22 cellular contexts compared by ENCODE assay signal in genomic region chr4:16993966-16994840, GRCh38.
"Had no signal": no experiment of that assay in that cellular context is flagged by ENCODE, and none has a peak within 500 bp of the region (broad histone marks: within the 10 kb centered on the region; RNA-seq: fewer than 3 reads in every experiment).

No MANE protein-coding gene starts in this region.

- FAIRE-seq: endothelial cell of umbilical vein, islet of Langerhans had no signal

- ATAC-seq: left lobe of liver had no signal

- DNase-seq: colonic mucosa; dermis blood vessel endothelial cell; erythroblast; foreskin melanocyte; head of caudate nucleus; kidney glomerular epithelial cell; mammary epithelial cell; sigmoid colon; stimulated activated CD4-positive, alpha-beta T cell treated with anti-CD3 and anti-CD28 coated beads, Interleukin-2, amount 100 ng/mL, for 24 hours; stimulated activated naive CD4-positive, alpha-beta T cell; stomach; substantia nigra; transverse colon had no signal

- H3K4me3 ChIP-seq: colonic mucosa, hepatocyte, right atrium auricular region, sigmoid colon, skin epidermis, stomach, thoracic aorta, transverse colon had no signal

- H3K27ac ChIP-seq: colonic mucosa, hepatocyte, right atrium auricular region, sigmoid colon, skin epidermis, stomach, thoracic aorta, transverse colon had no signal

- H3K4me3 Mint-ChIP-seq: mesothelial cell of epicardium; natural killer cell treated with Interleukin-12 subunit alpha and Interleukin-12 subunit beta and Interleukin-15 and Interleukin-18, amount 100 ng/mL, for 72 hours had no signal

- H3K4me1 ChIP-seq: colonic mucosa, right atrium auricular region, transverse colon had no signal

- H3K27ac Mint-ChIP-seq: mesothelial cell of epicardium; natural killer cell treated with Interleukin-12 subunit alpha and Interleukin-12 subunit beta and Interleukin-15 and Interleukin-18, amount 100 ng/mL, for 72 hours had no signal

- H3K9me3 ChIP-seq: colonic mucosa, right atrium auricular region, sigmoid colon, stomach, thoracic aorta, transverse colon had no signal

- H3K9me3 Mint-ChIP-seq: mesothelial cell of epicardium; natural killer cell treated with Interleukin-12 subunit alpha and Interleukin-12 subunit beta and Interleukin-15 and Interleukin-18, amount 100 ng/mL, for 72 hours had no signal

- H3K36me3 Mint-ChIP-seq: mesothelial cell of epicardium; natural killer cell treated with Interleukin-12 subunit alpha and Interleukin-12 subunit beta and Interleukin-15 and Interleukin-18, amount 100 ng/mL, for 72 hours had no signal

- H3K36me3 ChIP-seq: colonic mucosa, right atrium auricular region, sigmoid colon, stomach, thoracic aorta, transverse colon had no signal

- H3K27me3 ChIP-seq: colonic mucosa, hepatocyte, right atrium auricular region, sigmoid colon, stomach, transverse colon had no signal
